1 cellular context compared by ENCODE assay signal in the genomic region with DNA sequence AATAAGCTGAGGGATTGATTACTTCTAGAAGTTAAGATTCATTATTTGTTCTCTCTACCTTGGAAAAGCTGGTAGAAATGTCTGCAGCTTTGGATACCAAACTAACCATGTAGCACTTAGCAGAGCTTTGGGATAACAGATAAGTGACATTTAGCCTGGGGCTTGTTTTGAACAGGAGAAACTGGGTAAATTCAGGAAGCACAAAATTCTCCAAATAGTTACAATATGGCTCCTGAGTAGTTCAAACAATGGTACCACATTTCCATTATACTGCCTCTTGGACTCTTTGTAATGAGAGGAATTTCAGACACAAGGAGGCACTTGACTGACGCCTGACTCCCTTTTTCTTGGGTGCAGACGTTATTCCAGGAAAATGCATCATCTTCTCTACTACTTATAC.
TF ChIP-seq lines count a peak whose summit lies in the region.

No MANE protein-coding gene starts in this region.

TF ChIP-seq in WTC11, 78 proteins besides CTCF, POLR2A, EP300 and RAD21 (continued from another document):
- TF ChIP-seq, protein P1, sequence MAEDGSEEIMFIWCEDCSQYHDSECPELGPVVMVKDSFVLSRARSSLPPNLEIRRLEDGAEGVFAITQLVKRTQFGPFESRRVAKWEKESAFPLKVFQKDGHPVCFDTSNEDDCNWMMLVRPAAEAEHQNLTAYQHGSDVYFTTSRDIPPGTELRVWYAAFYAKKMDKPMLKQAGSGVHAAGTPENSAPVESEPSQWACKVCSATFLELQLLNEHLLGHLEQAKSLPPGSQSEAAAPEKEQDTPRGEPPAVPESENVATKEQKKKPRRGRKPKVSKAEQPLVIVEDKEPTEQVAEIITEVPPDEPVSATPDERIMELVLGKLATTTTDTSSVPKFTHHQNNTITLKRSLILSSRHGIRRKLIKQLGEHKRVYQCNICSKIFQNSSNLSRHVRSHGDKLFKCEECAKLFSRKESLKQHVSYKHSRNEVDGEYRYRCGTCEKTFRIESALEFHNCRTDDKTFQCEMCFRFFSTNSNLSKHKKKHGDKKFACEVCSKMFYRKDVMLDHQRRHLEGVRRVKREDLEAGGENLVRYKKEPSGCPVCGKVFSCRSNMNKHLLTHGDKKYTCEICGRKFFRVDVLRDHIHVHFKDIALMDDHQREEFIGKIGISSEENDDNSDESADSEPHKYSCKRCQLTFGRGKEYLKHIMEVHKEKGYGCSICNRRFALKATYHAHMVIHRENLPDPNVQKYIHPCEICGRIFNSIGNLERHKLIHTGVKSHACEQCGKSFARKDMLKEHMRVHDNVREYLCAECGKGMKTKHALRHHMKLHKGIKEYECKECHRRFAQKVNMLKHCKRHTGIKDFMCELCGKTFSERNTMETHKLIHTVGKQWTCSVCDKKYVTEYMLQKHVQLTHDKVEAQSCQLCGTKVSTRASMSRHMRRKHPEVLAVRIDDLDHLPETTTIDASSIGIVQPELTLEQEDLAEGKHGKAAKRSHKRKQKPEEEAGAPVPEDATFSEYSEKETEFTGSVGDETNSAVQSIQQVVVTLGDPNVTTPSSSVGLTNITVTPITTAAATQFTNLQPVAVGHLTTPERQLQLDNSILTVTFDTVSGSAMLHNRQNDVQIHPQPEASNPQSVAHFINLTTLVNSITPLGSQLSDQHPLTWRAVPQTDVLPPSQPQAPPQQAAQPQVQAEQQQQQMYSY (CRISPR knock-in tag; IDR thresholded peaks at IDR 0.05), result no peak
- TF ChIP-seq ZNF671 (CRISPR knock-in tag; IDR thresholded peaks at IDR 0.05), result no peak
- no peak for TF ChIP-seq ZNF263 (CRISPR knock-in tag; IDR thresholded peaks at IDR 0.05; ENCODE audit: low read depth)
- TF ChIP-seq SOX15 (CRISPR knock-in tag; IDR thresholded peaks at IDR 0.05), result no peak
- TF ChIP-seq, protein P2, sequence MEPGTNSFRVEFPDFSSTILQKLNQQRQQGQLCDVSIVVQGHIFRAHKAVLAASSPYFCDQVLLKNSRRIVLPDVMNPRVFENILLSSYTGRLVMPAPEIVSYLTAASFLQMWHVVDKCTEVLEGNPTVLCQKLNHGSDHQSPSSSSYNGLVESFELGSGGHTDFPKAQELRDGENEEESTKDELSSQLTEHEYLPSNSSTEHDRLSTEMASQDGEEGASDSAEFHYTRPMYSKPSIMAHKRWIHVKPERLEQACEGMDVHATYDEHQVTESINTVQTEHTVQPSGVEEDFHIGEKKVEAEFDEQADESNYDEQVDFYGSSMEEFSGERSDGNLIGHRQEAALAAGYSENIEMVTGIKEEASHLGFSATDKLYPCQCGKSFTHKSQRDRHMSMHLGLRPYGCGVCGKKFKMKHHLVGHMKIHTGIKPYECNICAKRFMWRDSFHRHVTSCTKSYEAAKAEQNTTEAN (CRISPR knock-in tag; IDR thresholded peaks at IDR 0.05), result no peak
- TF ChIP-seq, protein P3, sequence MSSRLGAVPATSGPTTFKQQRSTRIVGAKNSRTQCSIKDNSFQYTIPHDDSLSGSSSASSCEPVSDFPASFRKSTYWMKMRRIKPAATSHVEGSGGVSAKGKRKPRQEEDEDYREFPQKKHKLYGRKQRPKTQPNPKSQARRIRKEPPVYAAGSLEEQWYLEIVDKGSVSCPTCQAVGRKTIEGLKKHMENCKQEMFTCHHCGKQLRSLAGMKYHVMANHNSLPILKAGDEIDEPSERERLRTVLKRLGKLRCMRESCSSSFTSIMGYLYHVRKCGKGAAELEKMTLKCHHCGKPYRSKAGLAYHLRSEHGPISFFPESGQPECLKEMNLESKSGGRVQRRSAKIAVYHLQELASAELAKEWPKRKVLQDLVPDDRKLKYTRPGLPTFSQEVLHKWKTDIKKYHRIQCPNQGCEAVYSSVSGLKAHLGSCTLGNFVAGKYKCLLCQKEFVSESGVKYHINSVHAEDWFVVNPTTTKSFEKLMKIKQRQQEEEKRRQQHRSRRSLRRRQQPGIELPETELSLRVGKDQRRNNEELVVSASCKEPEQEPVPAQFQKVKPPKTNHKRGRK (CRISPR knock-in tag; IDR thresholded peaks at IDR 0.05; ENCODE audit: borderline replicate concordance), result no peak
- no peak for TF ChIP-seq NFYB (CRISPR knock-in tag; conservative IDR thresholded peaks at IDR 0.05; ENCODE audit: low read depth)
- TF ChIP-seq, protein P4, sequence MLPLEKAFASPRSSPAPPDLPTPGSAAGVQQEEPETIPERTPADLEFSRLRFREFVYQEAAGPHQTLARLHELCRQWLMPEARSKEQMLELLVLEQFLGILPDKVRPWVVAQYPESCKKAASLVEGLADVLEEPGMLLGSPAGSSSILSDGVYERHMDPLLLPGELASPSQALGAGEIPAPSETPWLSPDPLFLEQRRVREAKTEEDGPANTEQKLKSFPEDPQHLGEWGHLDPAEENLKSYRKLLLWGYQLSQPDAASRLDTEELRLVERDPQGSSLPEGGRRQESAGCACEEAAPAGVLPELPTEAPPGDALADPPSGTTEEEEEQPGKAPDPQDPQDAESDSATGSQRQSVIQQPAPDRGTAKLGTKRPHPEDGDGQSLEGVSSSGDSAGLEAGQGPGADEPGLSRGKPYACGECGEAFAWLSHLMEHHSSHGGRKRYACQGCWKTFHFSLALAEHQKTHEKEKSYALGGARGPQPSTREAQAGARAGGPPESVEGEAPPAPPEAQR (CRISPR knock-in tag; IDR thresholded peaks at IDR 0.05), result no peak
